ENCODE assay signal across 16 cellular contexts in the genomic region with DNA sequence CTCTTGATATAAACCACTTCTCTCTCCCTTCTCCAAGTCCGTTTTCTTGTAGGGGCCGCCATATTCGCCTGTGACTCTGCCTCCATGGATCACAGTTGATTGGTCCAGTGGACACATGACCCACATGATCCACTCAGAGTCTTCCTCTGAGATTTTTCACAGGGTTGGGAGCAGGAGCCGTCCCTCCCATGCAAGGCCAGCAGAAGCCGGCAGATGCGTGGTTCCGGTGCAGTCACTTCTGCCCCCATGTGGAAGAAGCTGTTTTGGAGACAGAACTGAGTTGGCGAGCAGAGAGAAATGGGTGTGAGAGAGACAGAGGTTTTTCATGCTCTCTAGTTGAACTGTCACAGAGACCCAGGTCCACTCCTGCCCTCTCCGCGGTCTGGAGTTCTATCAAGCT.
DNase-seq lines count a peak whose midpoint lies in the region; ATAC-seq and TF ChIP-seq lines count a peak whose summit lies in the region.
"Had no signal": no experiment of that assay in that cellular context is flagged by ENCODE, and none has a peak within 500 bp of the region (broad histone marks: within the 10 kb centered on the region; RNA-seq: fewer than 3 reads in every experiment).

No MANE protein-coding gene starts in this region.

- no peak for ATAC-seq in HG02840 (IDR thresholded peaks at IDR 0.05; ENCODE audit: low FRiP score, unreplicated experiment)
- no peak for ATAC-seq in HG03097 (IDR thresholded peaks at IDR 0.05; ENCODE audit: low FRiP score, unreplicated experiment)

- peak; percentile 38 for DNase-seq in EL
- peak; percentile 24 for DNase-seq in MV-4-11 (lab: John Stamatoyannopoulos, UW)
- DNase-seq in dermis blood vessel endothelial cell = peak; percentile 56
- DNase-seq in nephron progenitor cell = no peak
- DNase-seq in vagina (ENCODE audit: extremely low spot score in 2 of 2) = no peak
- no peak for DNase-seq in HCEC 1CT
- DNase-seq: activated CD8-positive, alpha-beta memory T cell treated with anti-CD3 and anti-CD28 coated beads for 24 hours; anterior cingulate cortex; DMS53; erythroblast; left ventricle myocardium inferior; stimulated activated CD4-positive, alpha-beta T cell treated with anti-CD3 and anti-CD28 coated beads, Interleukin-4, amount 100 ng/mL, for 1 hour had no signal

- H3K27me3 Mint-ChIP-seq in nephron progenitor cell (ENCODE audit: low read depth, poor library complexity) = peaks cover 18% of the 10 kb centered on the region

- H3K9me3 ChIP-seq in vagina = no peaks in the 10 kb centered on the region

- no peak overlapping the region for H3K27ac ChIP-seq in vagina
- H3K27ac ChIP-seq: left ventricle myocardium inferior, parathyroid adenoma had no signal

- H3K4me3 Mint-ChIP-seq in nephron progenitor cell = no peak overlapping the region
- H3K4me3 Mint-ChIP-seq: T-helper 1 cell treated with Interleukin-12 subunit alpha and Interleukin-12 subunit beta and Interleukin-4 antibody, amounts not matched to agents 30 μg/mL and 1 μg/mL, for 36 hours had no signal

- H3K27me3 ChIP-seq in vagina = no peaks in the 10 kb centered on the region

- H3K27ac Mint-ChIP-seq in nephron progenitor cell = no peak overlapping the region
- H3K27ac Mint-ChIP-seq: T-helper 1 cell treated with Interleukin-12 subunit alpha and Interleukin-12 subunit beta and Interleukin-4 antibody, amounts not matched to agents 30 μg/mL and 1 μg/mL, for 36 hours had no signal

- intact Hi-C loops in vagina (cut with DNase I) = no loop called here

- TF ChIP-seq CTCF in nephron progenitor cell (IDR thresholded peaks at IDR 0.05) (peak; percentile 22), vagina (IDR thresholded peaks at IDR 0.05) (no peak)

- H3K4me1 Mint-ChIP-seq in nephron progenitor cell = peaks cover 49% of the 10 kb centered on the region

- no peak overlapping the region for H3K4me3 ChIP-seq in vagina
- H3K4me3 ChIP-seq: left ventricle myocardium inferior had no signal

- no peak for TF ChIP-seq POLR2A in vagina (IDR thresholded peaks at IDR 0.05)

- H3K36me3 Mint-ChIP-seq in nephron progenitor cell (ENCODE audit: low read depth) = peaks cover 4% of the 10 kb centered on the region

- no peaks in the 10 kb centered on the region for H3K36me3 ChIP-seq in vagina
- H3K36me3 ChIP-seq: left ventricle myocardium inferior had no signal

- no peaks in the 10 kb centered on the region for H3K4me1 ChIP-seq in vagina
- H3K4me1 ChIP-seq: left ventricle myocardium inferior, parathyroid adenoma had no signal

- peaks cover 25% of the 10 kb centered on the region for H3K9me3 Mint-ChIP-seq in nephron progenitor cell

Comparison
In these comparisons a context has a peak if more than half of its experiments do, and no peak if none do; other contexts are left out.
1. DNase-seq: peak in EL (single experiment), MV-4-11 (single experiment) and dermis blood vessel endothelial cell (single experiment); none in nephron progenitor cell (single experiment), vagina (0 of 2) and HCEC 1CT (single experiment).